Comparison of ENCODE assay signal across 23 cellular contexts in the genomic region with DNA sequence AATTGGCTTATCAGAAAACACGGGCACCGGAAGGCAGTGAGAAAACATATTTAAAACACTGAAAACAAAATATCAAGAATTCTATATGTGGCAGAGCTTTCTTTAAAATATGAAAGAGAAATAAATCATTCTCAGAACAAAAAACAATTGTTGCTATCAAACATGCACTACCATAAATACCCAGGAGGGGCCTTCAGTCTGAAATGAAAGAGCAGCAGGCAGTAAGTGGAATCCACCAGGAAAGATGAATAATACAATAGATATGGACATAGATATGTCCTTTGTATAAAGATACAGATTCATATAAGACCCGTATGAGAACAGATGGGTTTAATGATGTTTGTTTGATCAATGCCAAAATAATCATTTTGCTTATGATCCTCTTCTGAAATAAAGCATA.
A peak's percentile ranks its signal among the peaks of the same experiment; 100 is the strongest.
DNase-seq lines count a peak whose midpoint lies in the region; ATAC-seq and TF ChIP-seq lines count a peak whose summit lies in the region.
"Had no signal": no experiment of that assay in that cellular context is flagged by ENCODE, and none has a peak within 500 bp of the region (broad histone marks: within the 10 kb centered on the region; RNA-seq: fewer than 3 reads in every experiment).

No MANE protein-coding gene starts in this region.

- H2AFZ ChIP-seq in HCT116 (ENCODE audit: low read depth, low read length, poor library complexity, severe bottlenecking), result no peak overlapping the region

- peak; percentile 36; the same call in 1 of the 2 replicates for TF ChIP-seq RAD21 in HCT116 (IDR thresholded peaks at IDR 0.05; ENCODE audit: low read depth)

- 0 out of 2 replicates have a peak, but pooled peaks have one; percentile 10 for TF ChIP-seq CTCF in BJ (IDR thresholded peaks at IDR 0.05; ENCODE audit: insufficient read depth, low read depth, low read length)
- peak; percentile 15 to 51 (median 39); a peak in 4 of 6 replicates for TF ChIP-seq CTCF in HCT116 (IDR thresholded peaks at IDR 0.05 in 2 of 3, conservative IDR thresholded peaks at IDR 0.05 in 1 of 3; ENCODE audit: borderline replicate concordance in 1 of 3, insufficient read depth in 1 of 3, low read depth in 2 of 3, low read length in 2 of 3)

- H3K4me2 ChIP-seq in HCT116 (ENCODE audit: low read length), result no peak overlapping the region

- RAD21 ChIA-PET in HCT116 (lab: Charles Lee; ENCODE audit: low non-redundant PET in 1 of 2, low total read pairs in 2 of 2, uncharacterized antibody in 2 of 2, unreplicated experiment in 2 of 2), result no interaction called here

- no TSS peak for BruUV-seq in HCT116 (replicated peaks; lab: Mats Ljungman, UMichigan)

- in situ Hi-C loops in SK-MEL-5 (cut with HindIII; ENCODE audit: low pct_unique_long_range_greater_than_20kb, low sequenced_read_pairs), result no loop called here

- H3K27me3 ChIP-seq in BJ (ENCODE audit: control insufficient read depth, insufficient read depth, low read length) (no peaks in the 10 kb centered on the region), HCT116 (ENCODE audit: insufficient read depth, low read length) (no peaks in the 10 kb centered on the region)

- H3K9me3 ChIP-seq in HCT116 (ENCODE audit: control insufficient read depth in 1 of 2, insufficient read depth in 1 of 2, low read depth in 1 of 2, low read length in 2 of 2), result 0 out of 4 replicates have a peak, but pooled peaks cover 0 to 3% of the 10 kb centered on the region in 2 experiments

- intact Hi-C loops in HCT116 (cut with micrococcal nuclease), result no loop called here

- H3K36me3 ChIP-seq in BJ (ENCODE audit: control insufficient read depth, insufficient read depth, low read length) (no peaks in the 10 kb centered on the region), HCT116 (ENCODE audit: control insufficient read depth in 1 of 2, insufficient read depth in 2 of 2, low read length in 2 of 2) (no peaks in the 10 kb centered on the region)

- TF ChIP-seq POLR2A in HCT116 (IDR thresholded peaks at IDR 0.05; ENCODE audit: borderline replicate concordance, extremely low read depth, insufficient read depth, insufficient read length), result no peak

- no peaks in the 10 kb centered on the region for H3K79me2 ChIP-seq in HCT116 (ENCODE audit: insufficient read depth, low read length)

- H3K9me2 ChIP-seq in HCT116 (ENCODE audit: insufficient read depth), result no peaks in the 10 kb centered on the region

- no peak for DNase-seq in BJ (ENCODE audit: low read depth)
- DNase-seq in HCT116 (ENCODE audit: low read depth, low spot score), result peak; percentile 10
- DNase-seq in SK-MEL-5 (ENCODE audit: low read depth, low spot score), result peak; percentile 45
- peak; percentile 23 for DNase-seq in iris pigment epithelial cell (ENCODE audit: low read depth)
- DNase-seq in islet precursor cell, result no peak
- no peak for DNase-seq in DMS 273 (lab: John Stamatoyannopoulos, UW; ENCODE audit: unreplicated experiment)
- DNase-seq in activated gamma-delta T cell treated with Interleukin-2 at 50 U/mL for 16 hours, result no peak
- no peak for DNase-seq in stimulated activated CD8-positive, alpha-beta memory T cell treated with anti-CD3 and anti-CD28 coated beads, Interleukin-4, amount 100 ng/mL, for 48 hours
- DNase-seq: activated CD4-positive, alpha-beta T cell treated with anti-CD3 and anti-CD28 coated beads, Interleukin-2, amount 50 U/mL, for 1 hour; activated naive CD4-positive, alpha-beta T cell; cortex of kidney; DMS 273 treated with DMSO at 0.1 percent for 48 hours; immature natural killer cell; mammary epithelial cell; MV-4-11; naive thymus-derived CD8-positive, alpha-beta T cell; NCI-H2029; NCI-H524 treated with DMSO at 0.1 percent for 48 hours; OCI-M1; psoas muscle; small intestine; stimulated activated CD4-positive, alpha-beta T cell treated with anti-CD3 and anti-CD28 coated beads, Interleukin-4, amount 100 ng/mL, for 24 hours had no signal

- H3K9ac ChIP-seq in HCT116 (ENCODE audit: low read length), result no peak overlapping the region

- CTCF ChIA-PET in BJ (lab: Yijun Ruan, JAX), result interaction anchor here (0.6 kb wide), 1 partner anchor 91 kb away, joined by 3 read pairs; no protein-coding TSS in a partner anchor
- CTCF ChIA-PET in HCT116 (lab: Charles Lee), result no interaction called here

- no peaks in the 10 kb centered on the region for H3K4me1 ChIP-seq in HCT116 (ENCODE audit: control insufficient read depth in 1 of 2, insufficient read depth in 2 of 2, low read length in 2 of 2)
- H3K4me1 ChIP-seq: psoas muscle had no signal

- no peaks in the 10 kb centered on the region for H4K20me1 ChIP-seq in HCT116 (ENCODE audit: insufficient read depth)

- no peak overlapping the region for H3K27ac ChIP-seq in HCT116 (ENCODE audit: low read depth, low read length)
- H3K27ac ChIP-seq: epithelial cell of prostate, psoas muscle had no signal

- H3K4me3 ChIP-seq in BJ (ENCODE audit: low read depth, low read length), result no peak overlapping the region
- H3K4me3 ChIP-seq in HCT116 (replicated peaks in 1 of 2; ENCODE audit: low read depth in 1 of 2, low read length in 2 of 2), result no peak overlapping the region
- H3K4me3 ChIP-seq: psoas muscle had no signal

- ATAC-seq in HCT116, result peak; percentile 63
- ATAC-seq: naive thymus-derived CD8-positive, alpha-beta T cell; psoas muscle had no signal

- POLR2A ChIA-PET in BJ (lab: Charles Lee), result no interaction called here
- POLR2A ChIA-PET in HCT116 (lab: Charles Lee), result no interaction called here

TF ChIP-seq in HCT116, 20 proteins besides CTCF, POLR2A, EP300 and RAD21 (continues in another document):
- no peak for TF ChIP-seq ELF1 (IDR thresholded peaks at IDR 0.05; ENCODE audit: borderline replicate concordance, low read depth)
- TF ChIP-seq SIN3A (IDR thresholded peaks at IDR 0.05; ENCODE audit: low read depth), result no peak
- TF ChIP-seq EZH2phosphoT487 (IDR thresholded peaks at IDR 0.05; ENCODE audit: borderline replicate concordance), result no peak
- TF ChIP-seq, protein P1, sequence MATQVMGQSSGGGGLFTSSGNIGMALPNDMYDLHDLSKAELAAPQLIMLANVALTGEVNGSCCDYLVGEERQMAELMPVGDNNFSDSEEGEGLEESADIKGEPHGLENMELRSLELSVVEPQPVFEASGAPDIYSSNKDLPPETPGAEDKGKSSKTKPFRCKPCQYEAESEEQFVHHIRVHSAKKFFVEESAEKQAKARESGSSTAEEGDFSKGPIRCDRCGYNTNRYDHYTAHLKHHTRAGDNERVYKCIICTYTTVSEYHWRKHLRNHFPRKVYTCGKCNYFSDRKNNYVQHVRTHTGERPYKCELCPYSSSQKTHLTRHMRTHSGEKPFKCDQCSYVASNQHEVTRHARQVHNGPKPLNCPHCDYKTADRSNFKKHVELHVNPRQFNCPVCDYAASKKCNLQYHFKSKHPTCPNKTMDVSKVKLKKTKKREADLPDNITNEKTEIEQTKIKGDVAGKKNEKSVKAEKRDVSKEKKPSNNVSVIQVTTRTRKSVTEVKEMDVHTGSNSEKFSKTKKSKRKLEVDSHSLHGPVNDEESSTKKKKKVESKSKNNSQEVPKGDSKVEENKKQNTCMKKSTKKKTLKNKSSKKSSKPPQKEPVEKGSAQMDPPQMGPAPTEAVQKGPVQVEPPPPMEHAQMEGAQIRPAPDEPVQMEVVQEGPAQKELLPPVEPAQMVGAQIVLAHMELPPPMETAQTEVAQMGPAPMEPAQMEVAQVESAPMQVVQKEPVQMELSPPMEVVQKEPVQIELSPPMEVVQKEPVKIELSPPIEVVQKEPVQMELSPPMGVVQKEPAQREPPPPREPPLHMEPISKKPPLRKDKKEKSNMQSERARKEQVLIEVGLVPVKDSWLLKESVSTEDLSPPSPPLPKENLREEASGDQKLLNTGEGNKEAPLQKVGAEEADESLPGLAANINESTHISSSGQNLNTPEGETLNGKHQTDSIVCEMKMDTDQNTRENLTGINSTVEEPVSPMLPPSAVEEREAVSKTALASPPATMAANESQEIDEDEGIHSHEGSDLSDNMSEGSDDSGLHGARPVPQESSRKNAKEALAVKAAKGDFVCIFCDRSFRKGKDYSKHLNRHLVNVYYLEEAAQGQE (IDR thresholded peaks at IDR 0.05; ENCODE audit: low read depth), result no peak
- TF ChIP-seq SRF (IDR thresholded peaks at IDR 0.05; ENCODE audit: low read depth), result no peak
- no peak for TF ChIP-seq SP1 (IDR thresholded peaks at IDR 0.05; ENCODE audit: low read depth)
- no peak for TF ChIP-seq CEBPB (IDR thresholded peaks at IDR 0.05; ENCODE audit: low read depth)
- no peak for TF ChIP-seq POLR2AphosphoS5 (IDR thresholded peaks at IDR 0.05; ENCODE audit: low read depth, low read length)
- no peak for TF ChIP-seq TCF7L2 (IDR thresholded peaks at IDR 0.05; ENCODE audit: borderline replicate concordance, extremely low read depth, insufficient read depth, insufficient read length)
- no peak for TF ChIP-seq JUND (IDR thresholded peaks at IDR 0.05)
- no peak for TF ChIP-seq CBX3 (IDR thresholded peaks at IDR 0.05; ENCODE audit: low read depth)
- no peak for TF ChIP-seq EZH2 (IDR thresholded peaks at IDR 0.05)
- no peak for TF ChIP-seq ZFX (IDR thresholded peaks at IDR 0.05)
- TF ChIP-seq, protein P2, sequence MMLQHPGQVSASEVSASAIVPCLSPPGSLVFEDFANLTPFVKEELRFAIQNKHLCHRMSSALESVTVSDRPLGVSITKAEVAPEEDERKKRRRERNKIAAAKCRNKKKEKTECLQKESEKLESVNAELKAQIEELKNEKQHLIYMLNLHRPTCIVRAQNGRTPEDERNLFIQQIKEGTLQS (IDR thresholded peaks at IDR 0.05), result no peak
- TF ChIP-seq, protein P3, sequence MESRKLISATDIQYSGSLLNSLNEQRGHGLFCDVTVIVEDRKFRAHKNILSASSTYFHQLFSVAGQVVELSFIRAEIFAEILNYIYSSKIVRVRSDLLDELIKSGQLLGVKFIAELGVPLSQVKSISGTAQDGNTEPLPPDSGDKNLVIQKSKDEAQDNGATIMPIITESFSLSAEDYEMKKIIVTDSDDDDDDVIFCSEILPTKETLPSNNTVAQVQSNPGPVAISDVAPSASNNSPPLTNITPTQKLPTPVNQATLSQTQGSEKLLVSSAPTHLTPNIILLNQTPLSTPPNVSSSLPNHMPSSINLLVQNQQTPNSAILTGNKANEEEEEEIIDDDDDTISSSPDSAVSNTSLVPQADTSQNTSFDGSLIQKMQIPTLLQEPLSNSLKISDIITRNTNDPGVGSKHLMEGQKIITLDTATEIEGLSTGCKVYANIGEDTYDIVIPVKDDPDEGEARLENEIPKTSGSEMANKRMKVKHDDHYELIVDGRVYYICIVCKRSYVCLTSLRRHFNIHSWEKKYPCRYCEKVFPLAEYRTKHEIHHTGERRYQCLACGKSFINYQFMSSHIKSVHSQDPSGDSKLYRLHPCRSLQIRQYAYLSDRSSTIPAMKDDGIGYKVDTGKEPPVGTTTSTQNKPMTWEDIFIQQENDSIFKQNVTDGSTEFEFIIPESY (IDR thresholded peaks at IDR 0.05; ENCODE audit: extremely low read depth, insufficient replicate concordance, low read length), result no peak
- TF ChIP-seq, protein P4, sequence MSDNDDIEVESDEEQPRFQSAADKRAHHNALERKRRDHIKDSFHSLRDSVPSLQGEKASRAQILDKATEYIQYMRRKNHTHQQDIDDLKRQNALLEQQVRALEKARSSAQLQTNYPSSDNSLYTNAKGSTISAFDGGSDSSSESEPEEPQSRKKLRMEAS (IDR thresholded peaks at IDR 0.05), result no peak
- no peak for TF ChIP-seq ZNF274 (IDR thresholded peaks at IDR 0.05; ENCODE audit: low read depth, low read length)

Comparison
In these comparisons a context has a peak if more than half of its experiments do, and no peak if none do; other contexts are left out.
1. DNase-seq: peak in HCT116 (single experiment), SK-MEL-5 (single experiment) and iris pigment epithelial cell (single experiment); none in BJ (single experiment), islet precursor cell (single experiment), DMS 273 (single experiment), activated gamma-delta T cell treated with Interleukin-2 at 50 U/mL for 16 hours (single experiment) and stimulated activated CD8-positive, alpha-beta memory T cell treated with anti-CD3 and anti-CD28 coated beads, Interleukin-4, amount 100 ng/mL, for 48 hours (single experiment).